Comparison of ENCODE assay signal across 20 cellular contexts in the genomic region with DNA sequence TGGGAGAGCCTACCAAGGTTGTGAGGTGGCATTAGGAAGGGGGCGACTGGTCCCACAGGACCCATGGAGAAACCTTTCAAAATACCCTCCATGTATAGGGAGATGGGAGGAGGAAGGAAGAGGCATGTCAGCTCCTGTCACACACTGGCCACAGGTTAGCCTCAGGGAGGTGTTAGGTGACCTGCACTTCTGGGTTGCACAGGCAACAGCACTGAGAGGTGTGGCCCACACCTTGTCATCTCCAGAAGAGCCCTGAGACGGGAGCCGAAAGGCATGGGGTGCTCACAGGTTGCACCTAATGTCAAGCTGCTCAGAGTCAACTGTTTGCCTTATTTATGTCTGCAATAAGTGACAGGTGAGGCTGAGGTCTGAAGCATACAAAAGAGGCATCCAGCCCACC.
"Had no signal": no experiment of that assay in that cellular context is flagged by ENCODE, and none has a peak within 500 bp of the region (broad histone marks: within the 10 kb centered on the region; RNA-seq: fewer than 3 reads in every experiment).

No MANE protein-coding gene starts in this region.

- H3K27me3 ChIP-seq: ascending aorta, breast epithelium, heart left ventricle had no signal

- DNase-seq: activated CD4-positive, alpha-beta T cell treated with anti-CD3 and anti-CD28 coated beads, Interleukin-2, amount 50 U/mL, for 1 hour; activated naive CD4-positive, alpha-beta T cell treated with anti-CD3 and anti-CD28 coated beads for 36 hours; activated naive CD8-positive, alpha-beta T cell treated with anti-CD3 and anti-CD28 coated beads, Interleukin-2, amount 50 U/mL, for 24 hours; activated T-cell treated with anti-CD3 and anti-CD28 coated beads for 4 hours; dermis blood vessel endothelial cell; effector memory CD8-positive, alpha-beta T cell; heart left ventricle; immature natural killer cell; right cardiac atrium; stimulated activated CD4-positive, alpha-beta T cell treated with anti-CD3 and anti-CD28 coated beads, Interleukin-4, amount 100 ng/mL, for 4 hours; stimulated activated CD8-positive, alpha-beta memory T cell treated with anti-CD3 and anti-CD28 coated beads, Interleukin-4, amount 100 ng/mL, for 48 hours; T-helper 9 cell had no signal

- ATAC-seq: activated naive CD8-positive, alpha-beta T cell treated with anti-CD3 and anti-CD28 coated beads, Interleukin-2, amount 50 U/mL, for 24 hours; effector memory CD8-positive, alpha-beta T cell; heart left ventricle had no signal

- H3K4me1 ChIP-seq: ascending aorta, breast epithelium, prostate gland had no signal

- H3K4me3 ChIP-seq: ascending aorta, breast epithelium, heart left ventricle, prostate gland, skin epidermis, thoracic aorta had no signal

- H3K9me3 ChIP-seq: ascending aorta, breast epithelium, heart left ventricle, prostate gland, thoracic aorta had no signal

- H3K4me1 Mint-ChIP-seq: neural crest cell had no signal

- H3K9me3 Mint-ChIP-seq: activated naive CD4-positive, alpha-beta T cell treated with anti-CD3 and anti-CD28 coated beads for 36 hours; activated naive CD8-positive, alpha-beta T cell treated with anti-CD3 and anti-CD28 coated beads, Interleukin-2, amount 50 U/mL, for 24 hours; activated T-helper 2 cell treated with anti-CD3 and anti-CD28 coated beads, Interferon-gamma antibody, Interleukin-2, Interleukin-4, amounts not matched to agents 10 μg/mL and 5 μg/mL and 100 μg/mL, durations not matched to agents 14 hours and 24 hours and 36 hours; effector memory CD8-positive, alpha-beta T cell; immature natural killer cell had no signal

- H3K36me3 ChIP-seq: ascending aorta, breast epithelium, heart left ventricle, prostate gland, thoracic aorta had no signal

- H3K27ac ChIP-seq: ascending aorta, breast epithelium, epithelial cell of prostate, prostate gland, skin epidermis, thoracic aorta had no signal

- H3K4me3 Mint-ChIP-seq: activated naive CD4-positive, alpha-beta T cell treated with anti-CD3 and anti-CD28 coated beads for 36 hours; activated naive CD8-positive, alpha-beta T cell treated with anti-CD3 and anti-CD28 coated beads, Interleukin-2, amount 50 U/mL, for 24 hours; effector memory CD8-positive, alpha-beta T cell; immature natural killer cell; neural crest cell had no signal

- H3K27ac Mint-ChIP-seq: activated naive CD4-positive, alpha-beta T cell treated with anti-CD3 and anti-CD28 coated beads for 36 hours; activated naive CD8-positive, alpha-beta T cell treated with anti-CD3 and anti-CD28 coated beads, Interleukin-2, amount 50 U/mL, for 24 hours; activated T-helper 2 cell treated with anti-CD3 and anti-CD28 coated beads, Interferon-gamma antibody, Interleukin-2, Interleukin-4, amounts not matched to agents 10 μg/mL and 5 μg/mL and 100 μg/mL, durations not matched to agents 14 hours and 24 hours and 36 hours; effector memory CD8-positive, alpha-beta T cell; immature natural killer cell had no signal
